ENCODE assay signal across 1 cellular context in genomic region chr5:124902097-124902821, GRCh38.
A peak's percentile ranks its signal among the peaks of the same experiment; 100 is the strongest.
TF ChIP-seq lines count a peak whose summit lies in the region.

No MANE protein-coding gene starts in this region.

TF ChIP-seq in GM12878, 131 proteins besides CTCF, POLR2A, EP300 and RAD21 (continued from another document):
- TF ChIP-seq RELB (IDR thresholded peaks at IDR 0.05; ENCODE audit: low read depth): peak; percentile 45; the same call in 1 of the 2 replicates
- peak; percentile 55; the same call in 1 of the 2 replicates for TF ChIP-seq ESRRA (IDR thresholded peaks at IDR 0.05; ENCODE audit: low read length)
- peak; percentile 77 to 83 for TF ChIP-seq IKZF2 (IDR thresholded peaks at IDR 0.05)
- no peak for TF ChIP-seq ZNF384 (IDR thresholded peaks at IDR 0.05; ENCODE audit: borderline replicate concordance, low read depth, low read length)
